In the genomic region with DNA sequence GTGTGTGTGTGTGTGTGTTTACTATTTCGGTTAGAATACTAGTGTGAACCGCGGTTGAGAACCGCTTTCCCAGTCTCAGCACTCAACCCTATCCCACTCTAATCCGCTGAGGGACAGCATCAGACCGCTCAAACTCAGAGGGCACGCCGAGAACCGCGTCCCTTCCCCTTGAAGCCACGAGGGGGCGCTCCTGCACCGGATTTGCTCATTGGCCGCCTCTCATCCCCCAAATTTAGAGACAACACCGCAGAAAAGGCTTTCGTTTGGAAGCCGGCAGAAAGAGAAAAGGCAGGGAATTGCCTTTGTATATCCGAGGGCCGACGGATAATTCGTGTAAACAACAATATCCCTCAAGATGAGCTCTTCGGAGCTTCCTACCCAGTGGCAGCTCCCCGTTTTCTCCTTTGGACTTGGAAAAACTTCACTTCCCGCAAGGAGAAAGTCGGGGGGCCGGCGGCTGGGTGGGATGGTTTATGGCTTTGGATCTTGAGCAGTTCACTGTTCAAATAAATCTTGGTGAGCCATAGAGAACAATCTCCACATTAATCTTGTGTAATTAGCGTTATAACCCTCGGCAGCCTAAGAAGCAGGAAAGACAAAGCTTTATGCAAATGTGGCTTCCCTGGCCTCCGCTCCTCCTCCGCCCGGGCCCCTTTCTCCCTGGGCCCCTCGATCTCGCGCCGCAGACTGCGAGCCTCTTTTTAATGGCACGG, we compare ENCODE assay signal across 8 cellular contexts.
DNase-seq lines count a peak whose midpoint lies in the region; ATAC-seq and FAIRE-seq lines count a peak whose summit lies in the region.

No MANE protein-coding gene starts in this region.

- DNase-seq in GM19239 (ENCODE audit: insufficient read length, low spot score) (peak; percentile 68), NCI-H446 treated with DMSO at 0.1 percent for 48 hours (lab: John Stamatoyannopoulos, UW) (peak; percentile 15), lung microvascular endothelial cell (ENCODE audit: low read depth in 2 of 2) (peak; percentile 45 to 62)
- peak; percentile 32 to 60 for DNase-seq in activated CD4-positive, alpha-beta T cell treated with anti-CD3 and anti-CD28 coated beads, Interleukin-2, amount 50 U/mL, for 24 hours (ENCODE audit: low read depth in 1 of 2, low spot score in 1 of 2)
- DNase-seq in stimulated activated CD4-positive, alpha-beta T cell treated with anti-CD3 and anti-CD28 coated beads, TNF-alpha, amount 100 ng/mL, for 48 hours (ENCODE audit: low read depth in 3 of 3) = peak; percentile 45 to 56 (median 52)

- H3K36me3 ChIP-seq in BLaER1 = no peaks in the 10 kb centered on the region
- no peaks in the 10 kb centered on the region for H3K36me3 ChIP-seq in duodenal mucosa (ENCODE audit: control insufficient read depth in 1 of 2, insufficient read depth in 2 of 2, low read length in 2 of 2)

- peaks cover 27% of the 10 kb centered on the region for H3K9me3 ChIP-seq in BLaER1
- no peaks in the 10 kb centered on the region for H3K9me3 ChIP-seq in duodenal mucosa (ENCODE audit: control insufficient read depth in 1 of 2, low read length in 2 of 2)

- peaks cover 30% of the 10 kb centered on the region; the same call in 1 of the 2 replicates for H4K20me1 ChIP-seq in BLaER1

- peak overlapping the region; percentile 58; the same call in 1 of the 2 replicates for H3K9ac ChIP-seq in BLaER1
- H3K9ac ChIP-seq in duodenal mucosa (ENCODE audit: low read depth in 1 of 2, low read length in 2 of 2) = no peak overlapping the region

- H3K27me3 ChIP-seq in BLaER1 = peaks cover 54% of the 10 kb centered on the region
- peaks cover 36 to 50% of the 10 kb centered on the region in 2 donors for H3K27me3 ChIP-seq in duodenal mucosa (ENCODE audit: control insufficient read depth in 1 of 2, insufficient read depth in 2 of 2, low read length in 2 of 2)

- H3K4me2 ChIP-seq in BLaER1 = peak overlapping the region; percentile 98

- H3K4me3 ChIP-seq in BLaER1 (peak overlapping the region; percentile 73), duodenal mucosa (ENCODE audit: low read depth in 1 of 2, low read length in 2 of 2) (peak overlapping the region; percentile 63 to 75)

- peaks cover 4% of the 10 kb centered on the region; the same call in 1 of the 2 replicates for H3K4me1 ChIP-seq in BLaER1
- H3K4me1 ChIP-seq in duodenal mucosa (ENCODE audit: control insufficient read depth in 1 of 2, insufficient read depth in 2 of 2, low read length in 2 of 2) = peaks cover 10 to 25% of the 10 kb centered on the region in 2 donors

- H3K27ac ChIP-seq in BLaER1 (no peak overlapping the region), duodenal mucosa (ENCODE audit: low read depth, low read length) (no peak overlapping the region)

- ATAC-seq in HG03432 (IDR thresholded peaks at IDR 0.05; ENCODE audit: unreplicated experiment) = peak; percentile 89

- FAIRE-seq in GM19239 (lab: Jason Lieb, UNC) = peak; percentile 83

Comparison
In these comparisons a context has a peak if more than half of its experiments do, and no peak if none do; other contexts are left out.
1. DNase-seq: peak in every context shown above with its lines; median percentile 68 in GM19239; 54 in lung microvascular endothelial cell; 52 in stimulated activated CD4-positive, alpha-beta T cell treated with anti-CD3 and anti-CD28 coated beads, TNF-alpha, amount 100 ng/mL, for 48 hours; 46 in activated CD4-positive, alpha-beta T cell treated with anti-CD3 and anti-CD28 coated beads, Interleukin-2, amount 50 U/mL, for 24 hours; 15 in NCI-H446 treated with DMSO at 0.1 percent for 48 hours.